8 cellular contexts compared by ENCODE assay signal in the genomic region with DNA sequence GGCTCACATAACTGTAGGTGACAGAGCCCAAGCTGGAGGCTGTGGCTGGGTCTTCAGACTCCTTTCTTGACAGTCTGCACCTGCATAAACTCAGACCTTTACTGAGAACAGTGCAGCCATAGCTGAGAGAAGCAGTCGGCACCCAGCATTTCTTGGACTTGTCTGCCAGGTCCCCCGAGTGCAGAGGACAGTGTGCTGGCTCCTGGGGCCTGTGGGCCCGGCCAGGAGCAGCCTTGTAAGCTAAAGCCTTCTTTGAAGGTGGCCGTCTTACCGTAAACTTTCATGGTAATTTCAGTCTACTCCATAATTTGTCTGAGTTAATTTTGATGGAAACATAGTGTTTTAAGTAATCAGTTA.
DNase-seq lines count a peak whose midpoint lies in the region; ATAC-seq and TF ChIP-seq lines count a peak whose summit lies in the region.

No MANE protein-coding gene starts in this region.

- DNase-seq in activated CD8-positive, alpha-beta memory T cell treated with anti-CD3 and anti-CD28 coated beads, Interleukin-2, amount 10 ng/mL, durations not matched to agents 7 days and 5 days: peak; percentile 39
- DNase-seq in activated CD8-positive, alpha-beta memory T cell treated with anti-CD3 and anti-CD28 coated beads for 24 hours: no peak
- no peak for DNase-seq in activated CD8-positive, alpha-beta T cell treated with anti-CD3 and anti-CD28 coated beads, Interleukin-2, amount 10 ng/mL, durations not matched to agents 7 days and 5 days
- DNase-seq in lower lobe of right lung: no peak
- DNase-seq in thoracic aorta (ENCODE audit: low spot score): no peak
- DNase-seq in NCI-H2196 (lab: John Stamatoyannopoulos, UW; ENCODE audit: unreplicated experiment): no peak
- DNase-seq in dermis blood vessel endothelial cell: no peak

- H3K4me1 Mint-ChIP-seq in activated CD8-positive, alpha-beta memory T cell treated with anti-CD3 and anti-CD28 coated beads, Interleukin-2, amount 10 ng/mL, durations not matched to agents 7 days and 5 days: peaks cover 76% of the 10 kb centered on the region
- peaks cover 79% of the 10 kb centered on the region for H3K4me1 Mint-ChIP-seq in activated CD8-positive, alpha-beta T cell treated with anti-CD3 and anti-CD28 coated beads, Interleukin-2, amount 10 ng/mL, durations not matched to agents 7 days and 5 days (ENCODE audit: low read depth)

- POLR2A ChIA-PET in activated CD8-positive, alpha-beta T cell treated with anti-CD3 and anti-CD28 coated beads, Interleukin-2, amount 10 ng/mL, durations not matched to agents 7 days and 5 days (lab: Charles Lee): interaction anchor here (1.4 to 3.4 kb wide), 2 partner anchors 9 to 26 kb away, joined by 4 to 42 read pairs; no protein-coding TSS in a partner anchor

- no peaks in the 10 kb centered on the region for H3K27me3 Mint-ChIP-seq in activated CD8-positive, alpha-beta memory T cell treated with anti-CD3 and anti-CD28 coated beads, Interleukin-2, amount 10 ng/mL, durations not matched to agents 7 days and 5 days
- H3K27me3 Mint-ChIP-seq in activated CD8-positive, alpha-beta T cell treated with anti-CD3 and anti-CD28 coated beads, Interleukin-2, amount 10 ng/mL, durations not matched to agents 7 days and 5 days (ENCODE audit: low read depth): no peaks in the 10 kb centered on the region

- H3K27ac ChIP-seq in lower lobe of right lung (peak overlapping the region; percentile 61), thoracic aorta (peak overlapping the region; percentile 97 to 99)

- H3K36me3 Mint-ChIP-seq in activated CD8-positive, alpha-beta memory T cell treated with anti-CD3 and anti-CD28 coated beads, Interleukin-2, amount 10 ng/mL, durations not matched to agents 7 days and 5 days: peaks cover 27% of the 10 kb centered on the region
- H3K36me3 Mint-ChIP-seq in activated CD8-positive, alpha-beta T cell treated with anti-CD3 and anti-CD28 coated beads, Interleukin-2, amount 10 ng/mL, durations not matched to agents 7 days and 5 days (ENCODE audit: low read depth): peaks cover 33% of the 10 kb centered on the region

- ATAC-seq in activated CD8-positive, alpha-beta memory T cell treated with anti-CD3 and anti-CD28 coated beads, Interleukin-2, amount 10 ng/mL, durations not matched to agents 7 days and 5 days: no peak
- no peak for ATAC-seq in activated CD8-positive, alpha-beta T cell treated with anti-CD3 and anti-CD28 coated beads, Interleukin-2, amount 10 ng/mL, durations not matched to agents 7 days and 5 days
- ATAC-seq in lower lobe of right lung (no peak), thoracic aorta (ENCODE audit: insufficient number of reproducible peaks, low FRiP score, low read depth) (no peak), HG02840 (IDR thresholded peaks at IDR 0.05; ENCODE audit: low FRiP score, unreplicated experiment) (no peak)

- intact Hi-C loops in lower lobe of right lung (cut with DNase I): no loop called here

- peaks cover 100% of the 10 kb centered on the region for H3K4me1 ChIP-seq in lower lobe of right lung
- peaks cover 84 to 97% of the 10 kb centered on the region in 2 donors for H3K4me1 ChIP-seq in thoracic aorta (ENCODE audit: control insufficient read depth in 1 of 2, low read depth in 2 of 2)

- H3K9me3 Mint-ChIP-seq in activated CD8-positive, alpha-beta memory T cell treated with anti-CD3 and anti-CD28 coated beads, Interleukin-2, amount 10 ng/mL, durations not matched to agents 7 days and 5 days (ENCODE audit: low read depth): no peaks in the 10 kb centered on the region
- H3K9me3 Mint-ChIP-seq in activated CD8-positive, alpha-beta T cell treated with anti-CD3 and anti-CD28 coated beads, Interleukin-2, amount 10 ng/mL, durations not matched to agents 7 days and 5 days (ENCODE audit: insufficient read depth): no peaks in the 10 kb centered on the region

- H3K4me3 ChIP-seq in lower lobe of right lung (peak overlapping the region; percentile 17), thoracic aorta (no peak overlapping the region)

- CTCF ChIA-PET in activated CD8-positive, alpha-beta memory T cell treated with anti-CD3 and anti-CD28 coated beads, Interleukin-2, amount 10 ng/mL, durations not matched to agents 7 days and 5 days (lab: Charles Lee): interaction anchor here (1.2 to 12.8 kb wide), 7 partner anchors 9 to 117 kb away, joined by 3 to 210 read pairs (median 4); no protein-coding TSS in a partner anchor
- CTCF ChIA-PET in activated CD8-positive, alpha-beta T cell treated with anti-CD3 and anti-CD28 coated beads, Interleukin-2, amount 10 ng/mL, durations not matched to agents 7 days and 5 days (lab: Charles Lee): interaction anchor here (1.0 to 4.1 kb wide), 9 partner anchors 10 to 126 kb away, joined by 3 to 64 read pairs (median 10); no protein-coding TSS in a partner anchor

- H3K36me3 ChIP-seq in lower lobe of right lung (no peaks in the 10 kb centered on the region), thoracic aorta (no peaks in the 10 kb centered on the region)

- H3K27me3 ChIP-seq in lower lobe of right lung (ENCODE audit: low read depth) (no peaks in the 10 kb centered on the region), thoracic aorta (replicated peaks; ENCODE audit: insufficient read depth) (no peaks in the 10 kb centered on the region)

- TF ChIP-seq CTCF in lower lobe of right lung (IDR thresholded peaks at IDR 0.05): no peak
- no peak for TF ChIP-seq CTCF in thoracic aorta (IDR thresholded peaks at IDR 0.05)

- peak overlapping the region; percentile 94 for H3K27ac Mint-ChIP-seq in activated CD8-positive, alpha-beta memory T cell treated with anti-CD3 and anti-CD28 coated beads, Interleukin-2, amount 10 ng/mL, durations not matched to agents 7 days and 5 days
- peak overlapping the region; percentile 93 for H3K27ac Mint-ChIP-seq in activated CD8-positive, alpha-beta T cell treated with anti-CD3 and anti-CD28 coated beads, Interleukin-2, amount 10 ng/mL, durations not matched to agents 7 days and 5 days

- H3K9me3 ChIP-seq in lower lobe of right lung (no peaks in the 10 kb centered on the region), thoracic aorta (no peaks in the 10 kb centered on the region)

- H3K4me3 Mint-ChIP-seq in activated CD8-positive, alpha-beta memory T cell treated with anti-CD3 and anti-CD28 coated beads, Interleukin-2, amount 10 ng/mL, durations not matched to agents 7 days and 5 days: peak overlapping the region; percentile 97
- peak overlapping the region; percentile 93 for H3K4me3 Mint-ChIP-seq in activated CD8-positive, alpha-beta T cell treated with anti-CD3 and anti-CD28 coated beads, Interleukin-2, amount 10 ng/mL, durations not matched to agents 7 days and 5 days
